Comparison of ENCODE assay signal across 10 cellular contexts in genomic region chr13:22061806-22062391, GRCh38.
A peak's percentile ranks its signal among the peaks of the same experiment; 100 is the strongest.
DNase-seq lines count a peak whose midpoint lies in the region; ATAC-seq and TF ChIP-seq lines count a peak whose summit lies in the region.
"Had no signal": no experiment of that assay in that cellular context is flagged by ENCODE, and none has a peak within 500 bp of the region (broad histone marks: within the 10 kb centered on the region; RNA-seq: fewer than 3 reads in every experiment).

No MANE protein-coding gene starts in this region.

- H4K5ac ChIP-seq in H9 (ENCODE audit: insufficient read length, low read depth, low read length), result no peak overlapping the region

- H3K27ac ChIP-seq in esophagus (ENCODE audit: low read depth in 2 of 2, low read length in 1 of 2) (peak overlapping the region; percentile 38 to 40), H9 (ENCODE audit: insufficient read length, low read depth, low read length) (no peak overlapping the region)
- H3K27ac ChIP-seq: cardiac muscle cell had no signal

- H3K36me3 ChIP-seq in esophagus (ENCODE audit: control insufficient read depth in 2 of 2, insufficient read depth in 2 of 2, low read length in 1 of 2), result no peaks in the 10 kb centered on the region
- H3K36me3 ChIP-seq: cardiac muscle cell had no signal

- H3K23me2 ChIP-seq in H9 (ENCODE audit: insufficient read length, low read depth, low read length, poor library complexity, severe bottlenecking), result no peaks in the 10 kb centered on the region

- H3K9me3 ChIP-seq in esophagus (ENCODE audit: control insufficient read depth in 2 of 2, insufficient read depth in 1 of 2, low read depth in 1 of 2, low read length in 1 of 2) (no peaks in the 10 kb centered on the region), H9 (ENCODE audit: control insufficient read depth, low read depth, low read length) (no peaks in the 10 kb centered on the region)

- no peak overlapping the region for H2BK120ac ChIP-seq in H9 (ENCODE audit: low read depth, low read length, poor library complexity, severe bottlenecking)

- H3K36me3 Mint-ChIP-seq in H9 (ENCODE audit: insufficient read depth in 1 of 3, low read depth in 3 of 3), result no peaks in the 10 kb centered on the region

- no peak for TF ChIP-seq CTCF in H9 (conservative IDR thresholded peaks at IDR 0.05)

- no peaks in the 10 kb centered on the region for H3K9me3 Mint-ChIP-seq in H9

- H3K27me3 ChIP-seq in esophagus (ENCODE audit: control insufficient read depth in 1 of 2, insufficient read depth in 2 of 2, low read length in 2 of 2) (no peaks in the 10 kb centered on the region), H9 (ENCODE audit: insufficient read depth, low read length) (no peaks in the 10 kb centered on the region)
- H3K27me3 ChIP-seq: cardiac muscle cell had no signal

- H4K91ac ChIP-seq in H9 (ENCODE audit: insufficient read length, low read depth, low read length), result no peak overlapping the region

- WGBS in esophagus, 2 donors, result 64 to 67% methylated on average over 7 of the region's 7 CpGs
- no CpG with 5 or more reads among the region's 7 CpGs for WGBS in H9 (ENCODE audit: extremely low coverage, insufficient read length, low lambda C conversion rate)

- no peak overlapping the region for H2BK15ac ChIP-seq in H9 (ENCODE audit: low read depth, low read length)

- no peak overlapping the region for H4K8ac ChIP-seq in H9 (replicated peaks; ENCODE audit: insufficient read length, low read depth, low read length)

- no peaks in the 10 kb centered on the region for H3K79me1 ChIP-seq in H9 (ENCODE audit: insufficient read depth, low read depth, low read length, poor library complexity, severe bottlenecking)

- H3K27ac Mint-ChIP-seq in H9, result no peak overlapping the region

- no peaks in the 10 kb centered on the region for H4K20me1 ChIP-seq in H9 (ENCODE audit: control insufficient read depth, insufficient read depth, insufficient read length)

- no peak overlapping the region for H3K4me3 Mint-ChIP-seq in H9

- no peak overlapping the region for H3T11ph ChIP-seq in H9 (ENCODE audit: low read length)

- H3K4me2 ChIP-seq in H9 (ENCODE audit: insufficient read depth, insufficient read length, low read length), result no peak overlapping the region

- H3K4me1 ChIP-seq in esophagus (ENCODE audit: control insufficient read depth in 2 of 2, insufficient read depth in 2 of 2, low read length in 1 of 2) (peaks cover 0 to 2% of the 10 kb centered on the region in 2 donors), H9 (ENCODE audit: insufficient read depth, low read length) (peaks cover 6% of the 10 kb centered on the region; the same call in 1 of the 2 replicates)

- peak; percentile 30 for TF ChIP-seq POLR2A in GM18505 (IDR thresholded peaks at IDR 0.05; ENCODE audit: borderline replicate concordance, extremely low read depth, insufficient read depth, insufficient read length)

- H3K9ac ChIP-seq in H9 (ENCODE audit: extremely low read depth, insufficient read length, low read length), result no peak overlapping the region

- peaks cover 4% of the 10 kb centered on the region for H3K27me3 Mint-ChIP-seq in H9 (ENCODE audit: low read depth)

- H3K4ac ChIP-seq in H9 (ENCODE audit: low read depth, low read length), result no peak overlapping the region

- H2AFZ ChIP-seq in H9 (ENCODE audit: low read length), result no peak overlapping the region

- H3K79me2 ChIP-seq in H9 (ENCODE audit: insufficient read depth, low read length), result no peaks in the 10 kb centered on the region

- ATAC-seq in GM18505 (IDR thresholded peaks at IDR 0.05; ENCODE audit: unreplicated experiment) (peak; percentile 63), GM21390 (IDR thresholded peaks at IDR 0.05; ENCODE audit: unreplicated experiment) (peak; percentile 78), HG03442 (IDR thresholded peaks at IDR 0.05; ENCODE audit: unreplicated experiment) (peak; percentile 60), left lobe of liver (no peak)
- ATAC-seq: left colon had no signal

- peaks cover 26 to 30% of the 10 kb centered on the region in 2 experiments for H3K4me1 Mint-ChIP-seq in H9

- H2BK5ac ChIP-seq in H9 (ENCODE audit: insufficient read length, low read length), result no peak overlapping the region

- DNase-seq in H9 (no peak), middle frontal gyrus (ENCODE audit: extremely low spot score, low spot score) (no peak), dedifferentiated amniotic fluid mesenchymal stem cell (ENCODE audit: extremely low spot score) (no peak), left lobe of liver (ENCODE audit: low spot score) (no peak)

- H3K14ac ChIP-seq in H9 (ENCODE audit: insufficient read depth, low read length), result no peak overlapping the region

- no peak overlapping the region for H2AK5ac ChIP-seq in H9 (ENCODE audit: insufficient read length, low read length)

- no peak overlapping the region for H3K56ac ChIP-seq in H9 (ENCODE audit: insufficient read length, low read depth, low read length)

- H2BK20ac ChIP-seq in H9 (ENCODE audit: low read depth, low read length, poor library complexity, severe bottlenecking), result no peak overlapping the region

- H3K23ac ChIP-seq in H9 (ENCODE audit: insufficient read length, low read depth, low read length), result no peak overlapping the region

- H3K18ac ChIP-seq in H9 (ENCODE audit: insufficient read length, low read depth, low read length), result no peak overlapping the region

- no peak overlapping the region for H3K4me3 ChIP-seq in esophagus (ENCODE audit: low read depth in 1 of 2, low read length in 2 of 2)
- H3K4me3 ChIP-seq: cardiac muscle cell had no signal

- H2BK12ac ChIP-seq in H9 (ENCODE audit: insufficient read length, low read depth, low read length), result no peak overlapping the region
